ENCODE assay signal across 24 cellular contexts in genomic region chr11:113779496-113779895, GRCh38. TPM values are rescaled to one million over a fixed set of nuclear protein-coding genes. Genes with fewer than 3 reads are reported as not detected.
"Had no signal": no experiment of that assay in that cellular context is flagged by ENCODE, and none has a peak within 500 bp of the region (broad histone marks: within the 10 kb centered on the region; RNA-seq: fewer than 3 reads in every experiment).

TSS of gene CLDN25 (plus strand) at chr11:113779796. CDS start at chr11:113779796, 0 bp downstream.

- H3K36me3 Mint-ChIP-seq: activated naive CD4-positive, alpha-beta T cell treated with anti-CD3 and anti-CD28 coated beads, Interleukin-2, amount 50 U/mL, for 72 hours; mesothelial cell of epicardium; stimulated activated memory B cell treated with anti-CD40 and anti-IgM and Interleukin-4, amounts not matched to agents 10 μg/mL and 1 μg/mL and 100 μg/mL, for 72 hours had no signal

- H3K36me3 ChIP-seq: adrenal gland, prostate gland, right lobe of liver, spleen had no signal

- H3K4me1 ChIP-seq: adrenal gland, foreskin keratinocyte had no signal

- H3K4me3 Mint-ChIP-seq: mesothelial cell of epicardium; stimulated activated memory B cell treated with anti-CD40 and anti-IgM and Interleukin-4, amounts not matched to agents 10 μg/mL and 1 μg/mL and 100 μg/mL, for 72 hours had no signal

- H3K27me3 ChIP-seq: adrenal gland, foreskin keratinocyte, right lobe of liver had no signal

- H3K27ac Mint-ChIP-seq: activated naive CD4-positive, alpha-beta T cell treated with anti-CD3 and anti-CD28 coated beads, Interleukin-2, amount 50 U/mL, for 72 hours; stimulated activated memory B cell treated with anti-CD40 and anti-IgM and Interleukin-4, amounts not matched to agents 10 μg/mL and 1 μg/mL and 100 μg/mL, for 72 hours had no signal

- H3K4me3 ChIP-seq: adrenal gland, lung, prostate gland, right lobe of liver, spleen had no signal

- H3K9me3 Mint-ChIP-seq: activated naive CD4-positive, alpha-beta T cell treated with anti-CD3 and anti-CD28 coated beads, Interleukin-2, amount 50 U/mL, for 72 hours; mesothelial cell of epicardium; stimulated activated memory B cell treated with anti-CD40 and anti-IgM and Interleukin-4, amounts not matched to agents 10 μg/mL and 1 μg/mL and 100 μg/mL, for 72 hours had no signal

- ATAC-seq: activated naive CD4-positive, alpha-beta T cell treated with anti-CD3 and anti-CD28 coated beads, Interleukin-2, amount 50 U/mL, for 72 hours; foreskin keratinocyte; right lobe of liver; stimulated activated memory B cell treated with anti-CD40 and anti-IgM and Interleukin-4, amounts not matched to agents 10 μg/mL and 1 μg/mL and 100 μg/mL, for 72 hours had no signal

- H3K9me3 ChIP-seq: adrenal gland, prostate gland, right lobe of liver, spleen had no signal

- DNase-seq: activated CD4-positive, alpha-beta T cell treated with anti-CD3 and anti-CD28 coated beads, Interleukin-2, amount 50 U/mL, for 4 hours; activated gamma-delta T cell treated with Interleukin-2 at 50 U/mL for 16 hours; adrenal gland; foreskin keratinocyte; glutamatergic neuron; hypothalamus; islet precursor cell; occipital lobe; right lobe of liver; spleen; stimulated activated CD4-positive, alpha-beta T cell treated with anti-CD3 and anti-CD28 coated beads, Interleukin-4, amount 100 ng/mL, for 4 hours had no signal

RNA-seq across cellular contexts. Expression of gene CLDN25, which starts in this region (rescaled TPM):
- total RNA-seq: activated CD8-positive, alpha-beta memory T cell treated with anti-CD3 and anti-CD28 coated beads for 36 hours; activated naive CD4-positive, alpha-beta T cell treated with anti-CD3 and anti-CD28 coated beads, Interleukin-2, amount 50 U/mL, for 72 hours; adrenal gland; cardiac septum; dermis microvascular lymphatic vessel endothelial cell; fibroblast of lung; foreskin keratinocyte; lung; mesothelial cell of epicardium; occipital lobe; prostate gland; right lobe of liver; spleen; T-helper 2 cell treated with Interferon-gamma antibody and Interleukin-4, amounts not matched to agents 100 ng/mL and 5 ng/mL, for 36 hours; urinary bladder had no signal
- polyA plus RNA-seq: adrenal gland, fibroblast of lung, foreskin keratinocyte, lung, neural cell, spleen, thymus, urinary bladder had no signal
